10 cellular contexts compared by ENCODE assay signal in genomic region chr15:78212546-78213424, GRCh38. TPM values are rescaled to one million over a fixed set of nuclear protein-coding genes. Genes with fewer than 3 reads are reported as not detected.
DNase-seq lines count a peak whose midpoint lies in the region; ATAC-seq and TF ChIP-seq lines count a peak whose summit lies in the region.
"Had no signal": no experiment of that assay in that cellular context is flagged by ENCODE, and none has a peak within 500 bp of the region (broad histone marks: within the 10 kb centered on the region; RNA-seq: fewer than 3 reads in every experiment).

No MANE protein-coding gene starts in this region.

- H3K27ac ChIP-seq in RWPE2 (ENCODE audit: poor library complexity, severe bottlenecking): no peak overlapping the region
- H3K27ac ChIP-seq: thoracic aorta had no signal

- no peaks in the 10 kb centered on the region for H3K9me3 ChIP-seq in RWPE2 (ENCODE audit: severe bottlenecking)
- H3K9me3 ChIP-seq: thoracic aorta had no signal

- peak; percentile 29 for DNase-seq in GOT3 (lab: John Stamatoyannopoulos, UW)
- peak; percentile 92 for DNase-seq in RWPE2 (ENCODE audit: low spot score)
- DNase-seq in foreskin fibroblast: peak; percentile 74 to 90
- peak; percentile 66 for DNase-seq in renal cortical epithelial cell (ENCODE audit: low read depth)
- DNase-seq in effector memory CD8-positive, alpha-beta T cell: no peak

- no peaks in the 10 kb centered on the region for H3K9me3 Mint-ChIP-seq in effector memory CD8-positive, alpha-beta T cell

- H3K27me3 Mint-ChIP-seq in effector memory CD8-positive, alpha-beta T cell: peaks cover 22 to 36% of the 10 kb centered on the region in 2 donors

- no peaks in the 10 kb centered on the region for H3K36me3 ChIP-seq in RWPE2 (ENCODE audit: low read depth)
- H3K36me3 ChIP-seq: thoracic aorta had no signal

- H3K4me1 ChIP-seq in RWPE2 (ENCODE audit: insufficient read depth, poor library complexity, severe bottlenecking): peaks cover 19% of the 10 kb centered on the region

- H3K4me3 ChIP-seq in RWPE2 (ENCODE audit: severe bottlenecking) (no peak overlapping the region), foreskin fibroblast (ENCODE audit: low read depth in 1 of 2, low read length in 2 of 2) (no peak overlapping the region)
- H3K4me3 ChIP-seq: thoracic aorta had no signal

- TF ChIP-seq CTCF in RWPE2 (IDR thresholded peaks at IDR 0.05; ENCODE audit: poor library complexity, severe bottlenecking): no peak
- no peak for TF ChIP-seq CTCF in foreskin fibroblast (IDR thresholded peaks at IDR 0.05; ENCODE audit: low read depth, low read length)

- H3K27me3 ChIP-seq in RWPE2 (ENCODE audit: insufficient read depth, poor library complexity, severe bottlenecking): no peaks in the 10 kb centered on the region

- H3K27ac Mint-ChIP-seq in effector memory CD8-positive, alpha-beta T cell: no peak overlapping the region

- no peaks in the 10 kb centered on the region for H3K4me1 Mint-ChIP-seq in effector memory CD8-positive, alpha-beta T cell (ENCODE audit: low read depth in 2 of 2)

- ATAC-seq in RWPE2 (ENCODE audit: low read depth) (peak; percentile 83), GM18861 (IDR thresholded peaks at IDR 0.05; ENCODE audit: unreplicated experiment) (no peak), GM21825 (IDR thresholded peaks at IDR 0.05; ENCODE audit: unreplicated experiment) (no peak), GM18498 (IDR thresholded peaks at IDR 0.05; ENCODE audit: unreplicated experiment) (no peak)
- no peak for ATAC-seq in effector memory CD8-positive, alpha-beta T cell (replicated peaks)

- H3K4me3 Mint-ChIP-seq in effector memory CD8-positive, alpha-beta T cell: no peak overlapping the region

- no peaks in the 10 kb centered on the region for H3K36me3 Mint-ChIP-seq in effector memory CD8-positive, alpha-beta T cell (ENCODE audit: insufficient read depth)

RNA-seq across cellular contexts. Expression of gene ACSBG1, which starts 21.6 kb away (rescaled TPM):
- total RNA-seq in renal cortical epithelial cell: 0.20 TPM in 1 of 2 replicates, not detected in the other
- total RNA-seq: T-helper 2 cell treated with Interferon-gamma antibody and Interleukin-4, amounts not matched to agents 100 ng/mL and 5 ng/mL, for 36 hours; thoracic aorta had no signal

RNA-seq across cellular contexts. Expression of gene DNAJA4, which starts 51.6 kb away (rescaled TPM):
- total RNA-seq in renal cortical epithelial cell: 3.3 and 11.1 TPM in 2 replicates

Comparison
In these comparisons a context has a peak if more than half of its experiments do, and no peak if none do; other contexts are left out.
1. DNase-seq: peak in GOT3 (single experiment), RWPE2 (single experiment), foreskin fibroblast (2 of 2) and renal cortical epithelial cell (single experiment); none in effector memory CD8-positive, alpha-beta T cell (0 of 3).